ENCODE assay signal across 13 cellular contexts in the genomic region with DNA sequence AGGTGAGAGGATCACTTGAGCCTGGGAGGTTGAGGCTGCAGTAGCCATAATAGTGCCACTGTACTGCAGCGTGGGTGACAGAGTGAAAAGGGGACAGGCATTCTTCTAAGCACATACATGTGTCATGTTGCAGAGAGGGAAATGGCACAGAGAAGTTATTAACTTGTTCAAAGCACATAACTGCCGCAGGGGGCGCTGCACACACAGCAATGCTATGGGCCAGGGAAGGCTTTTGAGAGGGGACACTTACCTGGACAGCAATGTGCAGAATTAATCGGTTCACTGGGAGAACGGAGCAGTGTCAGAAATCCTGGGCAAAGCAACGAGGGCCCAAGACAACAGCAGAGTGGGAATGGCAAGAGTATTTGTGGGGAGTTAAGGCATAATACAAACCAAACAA. TPM values are rescaled to one million over a fixed set of nuclear protein-coding genes. Genes with fewer than 3 reads are reported as not detected.
DNase-seq lines count a peak whose midpoint lies in the region; TF ChIP-seq lines count a peak whose summit lies in the region.
"Had no signal": no experiment of that assay in that cellular context is flagged by ENCODE, and none has a peak within 500 bp of the region (broad histone marks: within the 10 kb centered on the region; RNA-seq: fewer than 3 reads in every experiment).

No MANE protein-coding gene starts in this region.

- TF ChIP-seq CTCF in HFFc6 (IDR thresholded peaks at IDR 0.05): peak; percentile 65
- peak; percentile 68 for TF ChIP-seq CTCF in brain microvascular endothelial cell (IDR thresholded peaks at IDR 0.05; ENCODE audit: low read depth, low read length, missing control alignments)
- peak in 2 of 3 experiments; percentile 13 to 27 for TF ChIP-seq CTCF in nephron (IDR thresholded peaks at IDR 0.05; ENCODE audit: unreplicated experiment in 3 of 3)

- H3K27me3 ChIP-seq in brain microvascular endothelial cell (replicated peaks): no peaks in the 10 kb centered on the region
- H3K27me3 ChIP-seq: right atrium auricular region had no signal

- no peak overlapping the region for H3K27ac ChIP-seq in brain microvascular endothelial cell
- H3K27ac ChIP-seq: right atrium auricular region had no signal

- DNase-seq in DMS 273 (lab: John Stamatoyannopoulos, UW; ENCODE audit: unreplicated experiment) (peak; percentile 22), DMS 273 treated with DMSO at 0.1 percent for 48 hours (lab: John Stamatoyannopoulos, UW) (no peak), HFFc6 (no peak), brain microvascular endothelial cell (no peak), NCI-H1417 (lab: John Stamatoyannopoulos, UW) (no peak), NCI-H345 treated with DMSO at 0.1 percent for 48 hours (lab: John Stamatoyannopoulos, UW; ENCODE audit: unreplicated experiment) (no peak)
- no peak for DNase-seq in activated CD4-positive, alpha-beta T cell treated with anti-CD3 and anti-CD28 coated beads for 4 hours
- DNase-seq: kidney; NCI-H510A; stimulated activated CD8-positive, alpha-beta memory T cell treated with anti-CD3 and anti-CD28 coated beads, Interleukin-4, amount 100 ng/mL, for 48 hours had no signal

- no peaks in the 10 kb centered on the region for H3K36me3 Mint-ChIP-seq in HFFc6 (ENCODE audit: low read depth)
- no peaks in the 10 kb centered on the region for H3K36me3 Mint-ChIP-seq in nephron (ENCODE audit: low read depth)

- peaks cover 18% of the 10 kb centered on the region for H3K27me3 Mint-ChIP-seq in HFFc6 (ENCODE audit: insufficient read depth)
- H3K27me3 Mint-ChIP-seq in nephron (ENCODE audit: low read depth): no peaks in the 10 kb centered on the region

- no peak overlapping the region for H3K4me3 Mint-ChIP-seq in HFFc6
- no peak overlapping the region for H3K4me3 Mint-ChIP-seq in nephron

- H3K4me3 ChIP-seq in brain microvascular endothelial cell (ENCODE audit: low read depth, low read length): no peak overlapping the region
- H3K4me3 ChIP-seq: right atrium auricular region had no signal

- no peaks in the 10 kb centered on the region for H3K36me3 ChIP-seq in brain microvascular endothelial cell (replicated peaks)
- H3K36me3 ChIP-seq: right atrium auricular region had no signal

- no peaks in the 10 kb centered on the region for H3K9me3 Mint-ChIP-seq in HFFc6
- H3K9me3 Mint-ChIP-seq in nephron: no peaks in the 10 kb centered on the region

- in situ Hi-C loops in brain microvascular endothelial cell (cut with HindIII; ENCODE audit: low pct_ligation_motif_present, low sequenced_read_pairs): no loop called here

- H3K27ac Mint-ChIP-seq in HFFc6: no peak overlapping the region
- no peak overlapping the region for H3K27ac Mint-ChIP-seq in nephron

- H3K4me1 Mint-ChIP-seq in HFFc6 (ENCODE audit: low read depth) (no peaks in the 10 kb centered on the region), nephron (no peaks in the 10 kb centered on the region)

RNA-seq across cellular contexts. Expression of a gene that starts 2.4 kb away (rescaled TPM):
- not detected for total RNA-seq in HFFc6 (2021; fragmentation: NEBNext Ultra II Directional; extraction: Animal tissue kit (Norgen Biotek cat#: 25700))
- total RNA-seq: kidney; right atrium auricular region; T-helper 2 cell treated with Interferon-gamma antibody and Interleukin-4, amounts not matched to agents 100 ng/mL and 5 ng/mL, for 36 hours had no signal

RNA-seq across cellular contexts. Expression of a gene that starts 19.9 kb away (rescaled TPM):
- not detected for total RNA-seq in HFFc6 (2021; fragmentation: NEBNext Ultra II Directional; extraction: Animal tissue kit (Norgen Biotek cat#: 25700))
- total RNA-seq: kidney; right atrium auricular region; T-helper 2 cell treated with Interferon-gamma antibody and Interleukin-4, amounts not matched to agents 100 ng/mL and 5 ng/mL, for 36 hours had no signal

RNA-seq across cellular contexts. Expression of a gene that starts 23.5 kb away (rescaled TPM):
- total RNA-seq in HFFc6 (2021; fragmentation: NEBNext Ultra II Directional; extraction: Animal tissue kit (Norgen Biotek cat#: 25700)): not detected
- total RNA-seq: kidney; right atrium auricular region; T-helper 2 cell treated with Interferon-gamma antibody and Interleukin-4, amounts not matched to agents 100 ng/mL and 5 ng/mL, for 36 hours had no signal

RNA-seq across cellular contexts. Expression of a gene that starts 30.3 kb away (rescaled TPM):
- total RNA-seq in HFFc6 (2021; fragmentation: NEBNext Ultra II Directional; extraction: Animal tissue kit (Norgen Biotek cat#: 25700)): under 1 TPM in 1 of 6 experiments, not detected in 5; 0.14 TPM
- total RNA-seq: T-helper 2 cell treated with Interferon-gamma antibody and Interleukin-4, amounts not matched to agents 100 ng/mL and 5 ng/mL, for 36 hours had no signal
